ENCODE assay signal across 1 cellular context in genomic region chr15:73296621-73297353, GRCh38.
TF ChIP-seq lines count a peak whose summit lies in the region.

No MANE protein-coding gene starts in this region.

TF ChIP-seq in GM23338, 12 proteins besides CTCF, POLR2A, EP300 and RAD21 (continued from another document):
- TF ChIP-seq ZNF462 (CRISPR knock-in tag; IDR thresholded peaks at IDR 0.05) (no peak), NANOG (IDR thresholded peaks at IDR 0.05; ENCODE audit: borderline replicate concordance) (no peak), JUNB (IDR thresholded peaks at IDR 0.05; ENCODE audit: unreplicated experiment) (no peak), CREB1 (CRISPR knock-in tag; IDR thresholded peaks at IDR 0.05; ENCODE audit: low read depth) (no peak), EZH2 (IDR thresholded peaks at IDR 0.05; ENCODE audit: low read depth, unreplicated experiment) (no peak)
TF ChIP-seq in GM23338: peak in this region for 0.
